Comparison of ENCODE assay signal across 1 cellular context in the genomic region with DNA sequence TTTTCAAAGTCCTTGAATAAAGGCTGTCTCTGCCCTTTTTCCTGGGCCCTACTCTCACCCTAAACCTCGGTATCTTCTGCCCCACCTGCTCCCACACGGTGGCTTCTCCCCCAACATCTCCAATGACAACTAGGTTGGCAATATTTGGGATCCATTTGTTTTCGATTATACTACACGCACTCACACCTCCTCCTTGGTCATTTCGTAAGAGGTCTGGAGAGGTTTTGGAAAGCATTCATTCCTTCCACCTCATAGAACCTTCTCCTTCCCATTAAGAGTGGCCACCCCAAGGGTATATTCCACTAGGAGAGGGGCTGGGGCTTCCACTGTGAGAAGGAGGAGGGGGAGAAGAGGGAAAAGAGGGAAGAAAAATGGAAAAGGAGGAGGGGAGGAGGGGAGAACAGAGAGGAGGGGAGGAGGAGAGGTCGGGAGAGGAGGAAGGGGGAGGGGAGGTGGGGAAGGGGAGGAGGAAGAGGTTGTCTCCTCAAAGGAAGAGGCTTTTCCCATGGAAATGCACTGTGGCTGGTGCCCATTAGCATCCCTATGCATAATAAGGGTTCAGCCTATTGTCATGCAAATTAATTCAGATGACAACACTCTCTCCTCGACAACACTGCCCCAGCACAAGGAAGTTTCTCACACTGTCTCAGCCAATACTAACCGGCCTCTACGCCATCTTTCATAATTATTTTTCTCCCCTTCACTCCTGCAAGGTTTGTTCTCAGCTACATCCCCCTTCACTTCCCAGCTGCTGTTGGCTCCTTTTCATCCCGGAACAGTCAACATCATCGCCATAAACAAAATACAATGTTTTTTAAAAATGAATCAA.
TF ChIP-seq lines count a peak whose summit lies in the region.

No MANE protein-coding gene starts in this region.

TF ChIP-seq in WTC11, 78 proteins besides CTCF, POLR2A, EP300 and RAD21 (continued from another document):
- TF ChIP-seq ZBTB21 (CRISPR knock-in tag; IDR thresholded peaks at IDR 0.05; ENCODE audit: borderline replicate concordance) = no peak
- TF ChIP-seq, protein P1, sequence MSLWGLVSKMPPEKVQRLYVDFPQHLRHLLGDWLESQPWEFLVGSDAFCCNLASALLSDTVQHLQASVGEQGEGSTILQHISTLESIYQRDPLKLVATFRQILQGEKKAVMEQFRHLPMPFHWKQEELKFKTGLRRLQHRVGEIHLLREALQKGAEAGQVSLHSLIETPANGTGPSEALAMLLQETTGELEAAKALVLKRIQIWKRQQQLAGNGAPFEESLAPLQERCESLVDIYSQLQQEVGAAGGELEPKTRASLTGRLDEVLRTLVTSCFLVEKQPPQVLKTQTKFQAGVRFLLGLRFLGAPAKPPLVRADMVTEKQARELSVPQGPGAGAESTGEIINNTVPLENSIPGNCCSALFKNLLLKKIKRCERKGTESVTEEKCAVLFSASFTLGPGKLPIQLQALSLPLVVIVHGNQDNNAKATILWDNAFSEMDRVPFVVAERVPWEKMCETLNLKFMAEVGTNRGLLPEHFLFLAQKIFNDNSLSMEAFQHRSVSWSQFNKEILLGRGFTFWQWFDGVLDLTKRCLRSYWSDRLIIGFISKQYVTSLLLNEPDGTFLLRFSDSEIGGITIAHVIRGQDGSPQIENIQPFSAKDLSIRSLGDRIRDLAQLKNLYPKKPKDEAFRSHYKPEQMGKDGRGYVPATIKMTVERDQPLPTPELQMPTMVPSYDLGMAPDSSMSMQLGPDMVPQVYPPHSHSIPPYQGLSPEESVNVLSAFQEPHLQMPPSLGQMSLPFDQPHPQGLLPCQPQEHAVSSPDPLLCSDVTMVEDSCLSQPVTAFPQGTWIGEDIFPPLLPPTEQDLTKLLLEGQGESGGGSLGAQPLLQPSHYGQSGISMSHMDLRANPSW (CRISPR knock-in tag; conservative IDR thresholded peaks at IDR 0.05; ENCODE audit: low read depth) = no peak
- no peak for TF ChIP-seq GTF2I (CRISPR knock-in tag; conservative IDR thresholded peaks at IDR 0.05)
- no peak for TF ChIP-seq GRHL2 (CRISPR knock-in tag; IDR thresholded peaks at IDR 0.05; ENCODE audit: insufficient replicate concordance, severe bottlenecking)
- TF ChIP-seq, protein P2, sequence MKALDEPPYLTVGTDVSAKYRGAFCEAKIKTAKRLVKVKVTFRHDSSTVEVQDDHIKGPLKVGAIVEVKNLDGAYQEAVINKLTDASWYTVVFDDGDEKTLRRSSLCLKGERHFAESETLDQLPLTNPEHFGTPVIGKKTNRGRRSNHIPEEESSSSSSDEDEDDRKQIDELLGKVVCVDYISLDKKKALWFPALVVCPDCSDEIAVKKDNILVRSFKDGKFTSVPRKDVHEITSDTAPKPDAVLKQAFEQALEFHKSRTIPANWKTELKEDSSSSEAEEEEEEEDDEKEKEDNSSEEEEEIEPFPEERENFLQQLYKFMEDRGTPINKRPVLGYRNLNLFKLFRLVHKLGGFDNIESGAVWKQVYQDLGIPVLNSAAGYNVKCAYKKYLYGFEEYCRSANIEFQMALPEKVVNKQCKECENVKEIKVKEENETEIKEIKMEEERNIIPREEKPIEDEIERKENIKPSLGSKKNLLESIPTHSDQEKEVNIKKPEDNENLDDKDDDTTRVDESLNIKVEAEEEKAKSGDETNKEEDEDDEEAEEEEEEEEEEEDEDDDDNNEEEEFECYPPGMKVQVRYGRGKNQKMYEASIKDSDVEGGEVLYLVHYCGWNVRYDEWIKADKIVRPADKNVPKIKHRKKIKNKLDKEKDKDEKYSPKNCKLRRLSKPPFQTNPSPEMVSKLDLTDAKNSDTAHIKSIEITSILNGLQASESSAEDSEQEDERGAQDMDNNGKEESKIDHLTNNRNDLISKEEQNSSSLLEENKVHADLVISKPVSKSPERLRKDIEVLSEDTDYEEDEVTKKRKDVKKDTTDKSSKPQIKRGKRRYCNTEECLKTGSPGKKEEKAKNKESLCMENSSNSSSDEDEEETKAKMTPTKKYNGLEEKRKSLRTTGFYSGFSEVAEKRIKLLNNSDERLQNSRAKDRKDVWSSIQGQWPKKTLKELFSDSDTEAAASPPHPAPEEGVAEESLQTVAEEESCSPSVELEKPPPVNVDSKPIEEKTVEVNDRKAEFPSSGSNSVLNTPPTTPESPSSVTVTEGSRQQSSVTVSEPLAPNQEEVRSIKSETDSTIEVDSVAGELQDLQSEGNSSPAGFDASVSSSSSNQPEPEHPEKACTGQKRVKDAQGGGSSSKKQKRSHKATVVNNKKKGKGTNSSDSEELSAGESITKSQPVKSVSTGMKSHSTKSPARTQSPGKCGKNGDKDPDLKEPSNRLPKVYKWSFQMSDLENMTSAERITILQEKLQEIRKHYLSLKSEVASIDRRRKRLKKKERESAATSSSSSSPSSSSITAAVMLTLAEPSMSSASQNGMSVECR (CRISPR knock-in tag; IDR thresholded peaks at IDR 0.05; ENCODE audit: borderline replicate concordance) = no peak
- TF ChIP-seq, protein P3, sequence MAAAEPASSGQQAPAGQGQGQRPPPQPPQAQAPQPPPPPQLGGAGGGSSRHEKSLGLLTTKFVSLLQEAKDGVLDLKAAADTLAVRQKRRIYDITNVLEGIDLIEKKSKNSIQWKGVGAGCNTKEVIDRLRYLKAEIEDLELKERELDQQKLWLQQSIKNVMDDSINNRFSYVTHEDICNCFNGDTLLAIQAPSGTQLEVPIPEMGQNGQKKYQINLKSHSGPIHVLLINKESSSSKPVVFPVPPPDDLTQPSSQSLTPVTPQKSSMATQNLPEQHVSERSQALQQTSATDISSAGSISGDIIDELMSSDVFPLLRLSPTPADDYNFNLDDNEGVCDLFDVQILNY (CRISPR knock-in tag; IDR thresholded peaks at IDR 0.05) = no peak
- TF ChIP-seq CREB1 (CRISPR knock-in tag; IDR thresholded peaks at IDR 0.05) = no peak
- TF ChIP-seq, protein P4, sequence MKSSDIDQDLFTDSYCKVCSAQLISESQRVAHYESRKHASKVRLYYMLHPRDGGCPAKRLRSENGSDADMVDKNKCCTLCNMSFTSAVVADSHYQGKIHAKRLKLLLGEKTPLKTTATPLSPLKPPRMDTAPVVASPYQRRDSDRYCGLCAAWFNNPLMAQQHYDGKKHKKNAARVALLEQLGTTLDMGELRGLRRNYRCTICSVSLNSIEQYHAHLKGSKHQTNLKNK (CRISPR knock-in tag; IDR thresholded peaks at IDR 0.05) = 0 out of 2 replicates have a peak, but pooled peaks have one; percentile 27
- TF ChIP-seq, protein P5, sequence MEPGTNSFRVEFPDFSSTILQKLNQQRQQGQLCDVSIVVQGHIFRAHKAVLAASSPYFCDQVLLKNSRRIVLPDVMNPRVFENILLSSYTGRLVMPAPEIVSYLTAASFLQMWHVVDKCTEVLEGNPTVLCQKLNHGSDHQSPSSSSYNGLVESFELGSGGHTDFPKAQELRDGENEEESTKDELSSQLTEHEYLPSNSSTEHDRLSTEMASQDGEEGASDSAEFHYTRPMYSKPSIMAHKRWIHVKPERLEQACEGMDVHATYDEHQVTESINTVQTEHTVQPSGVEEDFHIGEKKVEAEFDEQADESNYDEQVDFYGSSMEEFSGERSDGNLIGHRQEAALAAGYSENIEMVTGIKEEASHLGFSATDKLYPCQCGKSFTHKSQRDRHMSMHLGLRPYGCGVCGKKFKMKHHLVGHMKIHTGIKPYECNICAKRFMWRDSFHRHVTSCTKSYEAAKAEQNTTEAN (CRISPR knock-in tag; IDR thresholded peaks at IDR 0.05) = no peak
- TF ChIP-seq, protein P6, sequence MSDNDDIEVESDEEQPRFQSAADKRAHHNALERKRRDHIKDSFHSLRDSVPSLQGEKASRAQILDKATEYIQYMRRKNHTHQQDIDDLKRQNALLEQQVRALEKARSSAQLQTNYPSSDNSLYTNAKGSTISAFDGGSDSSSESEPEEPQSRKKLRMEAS (CRISPR knock-in tag; IDR thresholded peaks at IDR 0.05) = no peak
- no peak for TF ChIP-seq TP53 (CRISPR knock-in tag; IDR thresholded peaks at IDR 0.05)
- TF ChIP-seq ATF1 (CRISPR knock-in tag; IDR thresholded peaks at IDR 0.05) = no peak
- TF ChIP-seq, protein P7, sequence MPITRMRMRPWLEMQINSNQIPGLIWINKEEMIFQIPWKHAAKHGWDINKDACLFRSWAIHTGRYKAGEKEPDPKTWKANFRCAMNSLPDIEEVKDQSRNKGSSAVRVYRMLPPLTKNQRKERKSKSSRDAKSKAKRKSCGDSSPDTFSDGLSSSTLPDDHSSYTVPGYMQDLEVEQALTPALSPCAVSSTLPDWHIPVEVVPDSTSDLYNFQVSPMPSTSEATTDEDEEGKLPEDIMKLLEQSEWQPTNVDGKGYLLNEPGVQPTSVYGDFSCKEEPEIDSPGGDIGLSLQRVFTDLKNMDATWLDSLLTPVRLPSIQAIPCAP (CRISPR knock-in tag; IDR thresholded peaks at IDR 0.05) = no peak
- TF ChIP-seq, protein P8, sequence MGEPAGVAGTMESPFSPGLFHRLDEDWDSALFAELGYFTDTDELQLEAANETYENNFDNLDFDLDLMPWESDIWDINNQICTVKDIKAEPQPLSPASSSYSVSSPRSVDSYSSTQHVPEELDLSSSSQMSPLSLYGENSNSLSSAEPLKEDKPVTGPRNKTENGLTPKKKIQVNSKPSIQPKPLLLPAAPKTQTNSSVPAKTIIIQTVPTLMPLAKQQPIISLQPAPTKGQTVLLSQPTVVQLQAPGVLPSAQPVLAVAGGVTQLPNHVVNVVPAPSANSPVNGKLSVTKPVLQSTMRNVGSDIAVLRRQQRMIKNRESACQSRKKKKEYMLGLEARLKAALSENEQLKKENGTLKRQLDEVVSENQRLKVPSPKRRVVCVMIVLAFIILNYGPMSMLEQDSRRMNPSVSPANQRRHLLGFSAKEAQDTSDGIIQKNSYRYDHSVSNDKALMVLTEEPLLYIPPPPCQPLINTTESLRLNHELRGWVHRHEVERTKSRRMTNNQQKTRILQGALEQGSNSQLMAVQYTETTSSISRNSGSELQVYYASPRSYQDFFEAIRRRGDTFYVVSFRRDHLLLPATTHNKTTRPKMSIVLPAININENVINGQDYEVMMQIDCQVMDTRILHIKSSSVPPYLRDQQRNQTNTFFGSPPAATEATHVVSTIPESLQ (CRISPR knock-in tag; IDR thresholded peaks at IDR 0.05) = no peak
- TF ChIP-seq NR2C2 (CRISPR knock-in tag; IDR thresholded peaks at IDR 0.05) = no peak
- TF ChIP-seq, protein P9, sequence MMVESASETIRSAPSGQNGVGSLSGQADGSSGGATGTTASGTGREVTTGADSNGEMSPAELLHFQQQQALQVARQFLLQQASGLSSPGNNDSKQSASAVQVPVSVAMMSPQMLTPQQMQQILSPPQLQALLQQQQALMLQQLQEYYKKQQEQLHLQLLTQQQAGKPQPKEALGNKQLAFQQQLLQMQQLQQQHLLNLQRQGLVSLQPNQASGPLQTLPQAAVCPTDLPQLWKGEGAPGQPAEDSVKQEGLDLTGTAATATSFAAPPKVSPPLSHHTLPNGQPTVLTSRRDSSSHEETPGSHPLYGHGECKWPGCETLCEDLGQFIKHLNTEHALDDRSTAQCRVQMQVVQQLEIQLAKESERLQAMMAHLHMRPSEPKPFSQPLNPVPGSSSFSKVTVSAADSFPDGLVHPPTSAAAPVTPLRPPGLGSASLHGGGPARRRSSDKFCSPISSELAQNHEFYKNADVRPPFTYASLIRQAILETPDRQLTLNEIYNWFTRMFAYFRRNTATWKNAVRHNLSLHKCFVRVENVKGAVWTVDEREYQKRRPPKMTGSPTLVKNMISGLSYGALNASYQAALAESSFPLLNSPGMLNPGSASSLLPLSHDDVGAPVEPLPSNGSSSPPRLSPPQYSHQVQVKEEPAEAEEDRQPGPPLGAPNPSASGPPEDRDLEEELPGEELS (CRISPR knock-in tag; IDR thresholded peaks at IDR 0.05) = peak; percentile 54; the same call in 1 of the 2 replicates
- no peak for TF ChIP-seq SOX15 (CRISPR knock-in tag; IDR thresholded peaks at IDR 0.05)
